1 cellular context compared by ENCODE assay signal in the genomic region with DNA sequence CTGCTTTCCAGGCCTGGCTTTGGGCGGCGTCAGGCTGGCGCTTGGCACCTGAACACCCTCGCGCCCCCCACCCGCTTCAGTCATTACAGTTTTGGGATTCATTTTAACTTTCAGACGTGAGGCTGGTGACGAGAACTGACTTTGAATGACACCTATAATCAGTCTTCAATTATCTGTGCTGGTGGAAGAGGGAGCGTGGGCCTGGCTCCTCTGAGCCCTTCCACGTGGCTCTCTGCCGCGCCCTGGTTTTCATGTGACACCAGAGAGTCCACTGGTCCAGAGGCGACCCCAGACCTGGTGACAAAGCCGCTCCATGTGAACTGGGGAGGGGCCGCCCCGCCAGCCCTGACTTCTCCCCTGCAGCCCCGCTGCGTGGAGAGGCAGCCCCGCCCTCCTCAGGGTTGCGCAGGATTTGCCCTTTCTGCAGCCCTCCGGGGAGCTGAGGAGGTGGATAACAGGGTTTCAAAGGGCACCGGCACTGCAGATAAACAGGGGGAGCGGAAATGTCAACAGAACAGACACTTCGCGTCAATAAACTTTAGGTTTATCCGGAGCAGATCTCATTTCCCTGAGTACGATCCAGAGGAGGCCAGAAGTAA.
TF ChIP-seq lines count a peak whose summit lies in the region.

No MANE protein-coding gene starts in this region.

TF ChIP-seq in HepG2, 621 proteins besides CTCF, POLR2A, EP300 and RAD21 (continued from another document and continues in another):
- TF ChIP-seq, protein P1, sequence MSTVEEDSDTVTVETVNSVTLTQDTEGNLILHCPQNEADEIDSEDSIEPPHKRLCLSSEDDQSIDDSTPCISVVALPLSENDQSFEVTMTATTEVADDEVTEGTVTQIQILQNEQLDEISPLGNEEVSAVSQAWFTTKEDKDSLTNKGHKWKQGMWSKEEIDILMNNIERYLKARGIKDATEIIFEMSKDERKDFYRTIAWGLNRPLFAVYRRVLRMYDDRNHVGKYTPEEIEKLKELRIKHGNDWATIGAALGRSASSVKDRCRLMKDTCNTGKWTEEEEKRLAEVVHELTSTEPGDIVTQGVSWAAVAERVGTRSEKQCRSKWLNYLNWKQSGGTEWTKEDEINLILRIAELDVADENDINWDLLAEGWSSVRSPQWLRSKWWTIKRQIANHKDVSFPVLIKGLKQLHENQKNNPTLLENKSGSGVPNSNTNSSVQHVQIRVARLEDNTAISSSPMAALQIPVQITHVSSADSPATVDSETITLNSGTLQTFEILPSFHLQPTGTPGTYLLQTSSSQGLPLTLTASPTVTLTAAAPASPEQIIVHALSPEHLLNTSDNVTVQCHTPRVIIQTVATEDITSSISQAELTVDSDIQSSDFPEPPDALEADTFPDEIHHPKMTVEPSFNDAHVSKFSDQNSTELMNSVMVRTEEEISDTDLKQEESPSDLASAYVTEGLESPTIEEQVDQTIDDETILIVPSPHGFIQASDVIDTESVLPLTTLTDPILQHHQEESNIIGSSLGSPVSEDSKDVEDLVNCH (CRISPR knock-in tag; IDR thresholded peaks at IDR 0.05), result no peak
- no peak for TF ChIP-seq TGIF2 (CRISPR knock-in tag; IDR thresholded peaks at IDR 0.05)
- no peak for TF ChIP-seq ZNF260 (CRISPR knock-in tag; IDR thresholded peaks at IDR 0.05; ENCODE audit: borderline replicate concordance, low read depth)
- TF ChIP-seq, protein P2, sequence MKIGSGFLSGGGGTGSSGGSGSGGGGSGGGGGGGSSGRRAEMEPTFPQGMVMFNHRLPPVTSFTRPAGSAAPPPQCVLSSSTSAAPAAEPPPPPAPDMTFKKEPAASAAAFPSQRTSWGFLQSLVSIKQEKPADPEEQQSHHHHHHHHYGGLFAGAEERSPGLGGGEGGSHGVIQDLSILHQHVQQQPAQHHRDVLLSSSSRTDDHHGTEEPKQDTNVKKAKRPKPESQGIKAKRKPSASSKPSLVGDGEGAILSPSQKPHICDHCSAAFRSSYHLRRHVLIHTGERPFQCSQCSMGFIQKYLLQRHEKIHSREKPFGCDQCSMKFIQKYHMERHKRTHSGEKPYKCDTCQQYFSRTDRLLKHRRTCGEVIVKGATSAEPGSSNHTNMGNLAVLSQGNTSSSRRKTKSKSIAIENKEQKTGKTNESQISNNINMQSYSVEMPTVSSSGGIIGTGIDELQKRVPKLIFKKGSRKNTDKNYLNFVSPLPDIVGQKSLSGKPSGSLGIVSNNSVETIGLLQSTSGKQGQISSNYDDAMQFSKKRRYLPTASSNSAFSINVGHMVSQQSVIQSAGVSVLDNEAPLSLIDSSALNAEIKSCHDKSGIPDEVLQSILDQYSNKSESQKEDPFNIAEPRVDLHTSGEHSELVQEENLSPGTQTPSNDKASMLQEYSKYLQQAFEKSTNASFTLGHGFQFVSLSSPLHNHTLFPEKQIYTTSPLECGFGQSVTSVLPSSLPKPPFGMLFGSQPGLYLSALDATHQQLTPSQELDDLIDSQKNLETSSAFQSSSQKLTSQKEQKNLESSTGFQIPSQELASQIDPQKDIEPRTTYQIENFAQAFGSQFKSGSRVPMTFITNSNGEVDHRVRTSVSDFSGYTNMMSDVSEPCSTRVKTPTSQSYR (CRISPR knock-in tag; IDR thresholded peaks at IDR 0.05; ENCODE audit: borderline replicate concordance), result no peak
- no peak for TF ChIP-seq ZNF788 (CRISPR knock-in tag; IDR thresholded peaks at IDR 0.05; ENCODE audit: borderline replicate concordance)
- TF ChIP-seq SP4 (CRISPR knock-in tag; IDR thresholded peaks at IDR 0.05), result no peak
- no peak for TF ChIP-seq WIZ (CRISPR knock-in tag; IDR thresholded peaks at IDR 0.05)
- no peak for TF ChIP-seq GABPA (IDR thresholded peaks at IDR 0.05; ENCODE audit: low read depth, low read length)
- TF ChIP-seq GABPA (CRISPR knock-in tag; IDR thresholded peaks at IDR 0.05; ENCODE audit: low read depth), result 0 out of 2 replicates have a peak, but pooled peaks have one; percentile 20
- no peak for TF ChIP-seq CHCHD3 (CRISPR knock-in tag; IDR thresholded peaks at IDR 0.05)
- TF ChIP-seq AFF4 (CRISPR knock-in tag; IDR thresholded peaks at IDR 0.05), result no peak
- TF ChIP-seq NFYB (CRISPR knock-in tag; IDR thresholded peaks at IDR 0.05), result no peak
- TF ChIP-seq NFIB (CRISPR knock-in tag; IDR thresholded peaks at IDR 0.05; ENCODE audit: borderline replicate concordance), result no peak
- no peak for TF ChIP-seq ZSCAN31 (CRISPR knock-in tag; IDR thresholded peaks at IDR 0.05; ENCODE audit: low read depth)
- no peak for TF ChIP-seq ZNF44 (CRISPR knock-in tag; IDR thresholded peaks at IDR 0.05)
- TF ChIP-seq SP1 (IDR thresholded peaks at IDR 0.05), result no peak
- TF ChIP-seq SP1 (CRISPR knock-in tag; IDR thresholded peaks at IDR 0.05), result no peak
- TF ChIP-seq, protein P3, sequence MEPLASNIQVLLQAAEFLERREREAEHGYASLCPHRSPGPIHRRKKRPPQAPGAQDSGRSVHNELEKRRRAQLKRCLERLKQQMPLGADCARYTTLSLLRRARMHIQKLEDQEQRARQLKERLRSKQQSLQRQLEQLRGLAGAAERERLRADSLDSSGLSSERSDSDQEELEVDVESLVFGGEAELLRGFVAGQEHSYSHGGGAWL (CRISPR knock-in tag; IDR thresholded peaks at IDR 0.05), result no peak
- TF ChIP-seq FOXK2 (IDR thresholded peaks at IDR 0.05), result no peak
- TF ChIP-seq FIP1L1 (IDR thresholded peaks at IDR 0.05; ENCODE audit: borderline replicate concordance, insufficient read depth, low read depth, low read length), result no peak
- peak; percentile 53 for TF ChIP-seq GABPB1 (CRISPR knock-in tag; IDR thresholded peaks at IDR 0.05)
- no peak for TF ChIP-seq ZMYM2 (CRISPR knock-in tag; IDR thresholded peaks at IDR 0.05)
- TF ChIP-seq ZNF768 (CRISPR knock-in tag; IDR thresholded peaks at IDR 0.05), result no peak
- TF ChIP-seq DMAP1 (CRISPR knock-in tag; IDR thresholded peaks at IDR 0.05), result no peak
- TF ChIP-seq E2F5 (CRISPR knock-in tag; conservative IDR thresholded peaks at IDR 0.05), result no peak
- TF ChIP-seq ATF4 (CRISPR knock-in tag; IDR thresholded peaks at IDR 0.05), result no peak
- no peak for TF ChIP-seq CAMTA2 (CRISPR knock-in tag; IDR thresholded peaks at IDR 0.05; ENCODE audit: borderline replicate concordance)
- peak; percentile 61; the same call in 1 of the 2 replicates for TF ChIP-seq HOXA3 (CRISPR knock-in tag; IDR thresholded peaks at IDR 0.05)
- peak; percentile 34; the same call in 1 of the 2 replicates for TF ChIP-seq SOX5 (CRISPR knock-in tag; IDR thresholded peaks at IDR 0.05; ENCODE audit: borderline replicate concordance)
- no peak for TF ChIP-seq TIGD3 (CRISPR knock-in tag; IDR thresholded peaks at IDR 0.05; ENCODE audit: borderline replicate concordance)
- TF ChIP-seq THAP8 (CRISPR knock-in tag; IDR thresholded peaks at IDR 0.05; ENCODE audit: borderline replicate concordance), result no peak
- TF ChIP-seq MED1 (CRISPR knock-in tag; IDR thresholded peaks at IDR 0.05), result 0 out of 2 replicates have a peak, but pooled peaks have one; percentile 26
- TF ChIP-seq DNMT1 (CRISPR knock-in tag; IDR thresholded peaks at IDR 0.05), result no peak
- TF ChIP-seq ZNF335 (CRISPR knock-in tag; IDR thresholded peaks at IDR 0.05), result no peak
- TF ChIP-seq ZNF121 (CRISPR knock-in tag; IDR thresholded peaks at IDR 0.05), result no peak
- no peak for TF ChIP-seq ZNF234 (CRISPR knock-in tag; conservative IDR thresholded peaks at IDR 0.05)
- no peak for TF ChIP-seq RFXAP (CRISPR knock-in tag; IDR thresholded peaks at IDR 0.05; ENCODE audit: borderline replicate concordance)
- TF ChIP-seq ZFP91 (CRISPR knock-in tag; IDR thresholded peaks at IDR 0.05; ENCODE audit: borderline replicate concordance), result peak; percentile 42; the same call in 1 of the 2 replicates
- 0 out of 2 replicates have a peak, but pooled peaks have one; percentile 17 for TF ChIP-seq ZNF350 (CRISPR knock-in tag; IDR thresholded peaks at IDR 0.05; ENCODE audit: borderline replicate concordance, low read depth)
- TF ChIP-seq PRDM10 (CRISPR knock-in tag; IDR thresholded peaks at IDR 0.05; ENCODE audit: low read depth), result no peak
- peak; percentile 69 for TF ChIP-seq GATAD2A (CRISPR knock-in tag; IDR thresholded peaks at IDR 0.05)
- TF ChIP-seq FOSL2 (CRISPR knock-in tag; IDR thresholded peaks at IDR 0.05), result no peak
